ENCODE assay signal across 26 cellular contexts in genomic region chr13:24631922-24632321, GRCh38. TPM values are rescaled to one million over a fixed set of nuclear protein-coding genes. Genes with fewer than 3 reads are reported as not detected.
A peak's percentile ranks its signal among the peaks of the same experiment; 100 is the strongest.
DNase-seq lines count a peak whose midpoint lies in the region; FAIRE-seq and TF ChIP-seq lines count a peak whose summit lies in the region.
"Had no signal": no experiment of that assay in that cellular context is flagged by ENCODE, and none has a peak within 500 bp of the region (broad histone marks: within the 10 kb centered on the region; RNA-seq: fewer than 3 reads in every experiment).

No MANE protein-coding gene starts in this region.

- H2AFZ ChIP-seq in mammary epithelial cell (ENCODE audit: low read depth, low read length) (peak overlapping the region; percentile 15), H1 (ENCODE audit: low read length) (no peak overlapping the region)
- H2AFZ ChIP-seq: GM23338 had no signal

- in situ Hi-C loops in mammary epithelial cell (cut with MboI; ENCODE audit: low sequenced_read_pairs in 2 of 2) = no loop called here

- H3K79me2 ChIP-seq in mammary epithelial cell (ENCODE audit: insufficient read depth, low read length) = no peaks in the 10 kb centered on the region
- H3K79me2 ChIP-seq in H1 (ENCODE audit: control insufficient read depth in 1 of 2, insufficient read depth in 2 of 2, low read length in 2 of 2) = no peaks in the 10 kb centered on the region

- H3K4me1 ChIP-seq in mammary epithelial cell (ENCODE audit: insufficient read depth, low read length) (peaks cover 29% of the 10 kb centered on the region), breast epithelium (no peaks in the 10 kb centered on the region), H1 (replicated peaks in 1 of 4; ENCODE audit: control insufficient read depth in 3 of 4, insufficient read depth in 4 of 4, low read length in 3 of 4) (peaks cover 0 to 7% (median 2%) of the 10 kb centered on the region in 4 experiments; a peak in 3 of 7 replicates), tibial nerve (no peaks in the 10 kb centered on the region)
- H3K4me1 ChIP-seq: BE2C had no signal

- no peak overlapping the region for H2BK12ac ChIP-seq in H1 (ENCODE audit: low read depth, low read length)

- no peak overlapping the region for H3K18ac ChIP-seq in H1 (ENCODE audit: extremely low read depth, low read length)

- H3K4ac ChIP-seq in H1 (replicated peaks; ENCODE audit: insufficient read length, low read depth, low read length) = no peak overlapping the region

- H3K56ac ChIP-seq in H1 (replicated peaks; ENCODE audit: insufficient read length, low read depth, low read length) = no peak overlapping the region

- no peaks in the 10 kb centered on the region for H3K79me1 ChIP-seq in H1 (ENCODE audit: low read depth, low read length)

- no peak overlapping the region for H4K8ac ChIP-seq in H1 (ENCODE audit: extremely low read depth, insufficient read depth, low read length)

- BruUV-seq in mammary epithelial cell (replicated peaks; lab: Mats Ljungman, UMichigan) = no TSS peak

- H3K23ac ChIP-seq in H1 (ENCODE audit: insufficient read length) = no peak overlapping the region

- TF ChIP-seq RAD21 in H1 (IDR thresholded peaks at IDR 0.05 in 1 of 2, conservative IDR thresholded peaks at IDR 0.05 in 1 of 2; ENCODE audit: low read depth in 2 of 2, low read length in 2 of 2) = no peak

- H3K27ac ChIP-seq in mammary epithelial cell (ENCODE audit: insufficient read depth, low read depth, low read length) = peak overlapping the region; percentile 18
- no peak overlapping the region for H3K27ac ChIP-seq in breast epithelium
- H3K27ac ChIP-seq in H1 (ENCODE audit: low read depth, low read length) = no peak overlapping the region
- no peak overlapping the region for H3K27ac ChIP-seq in tibial nerve
- H3K27ac ChIP-seq: 22Rv1, RWPE1 had no signal

- H3K9me3 ChIP-seq in mammary epithelial cell (replicated peaks; ENCODE audit: insufficient read depth, low read length) (no peaks in the 10 kb centered on the region), breast epithelium (no peaks in the 10 kb centered on the region), H1 (ENCODE audit: insufficient read depth in 2 of 2, low read depth in 1 of 2, low read length in 1 of 2) (no peaks in the 10 kb centered on the region), tibial nerve (no peaks in the 10 kb centered on the region)
- H3K9me3 ChIP-seq: BE2C had no signal

- H3K23me2 ChIP-seq in H1 (ENCODE audit: low read depth, low read length) = no peaks in the 10 kb centered on the region

- no peak overlapping the region for H3K14ac ChIP-seq in H1 (ENCODE audit: insufficient read length)

- no peak overlapping the region for H2BK5ac ChIP-seq in H1 (ENCODE audit: low read depth, low read length)

- H3K4me3 ChIP-seq in mammary epithelial cell (replicated peaks in 1 of 3; ENCODE audit: insufficient read depth in 1 of 3, low read depth in 2 of 3, low read length in 3 of 3) (no peak overlapping the region), breast epithelium (no peak overlapping the region), H1 (ENCODE audit: extremely low read depth in 1 of 4, insufficient read depth in 2 of 4, low read depth in 3 of 4, low read length in 4 of 4) (no peak overlapping the region), tibial nerve (no peak overlapping the region)
- H3K4me3 ChIP-seq: GM23338 had no signal

- no peak for DNase-seq in mammary epithelial cell
- DNase-seq in breast epithelium (ENCODE audit: low spot score in 2 of 2) = no peak
- no peak for DNase-seq in H1 (ENCODE audit: low read depth in 1 of 2, low spot score in 2 of 2)
- DNase-seq in fibroblast of peridontal ligament (ENCODE audit: extremely low read depth) = peak; percentile 9
- peak; percentile 5 for DNase-seq in stimulated activated CD8-positive, alpha-beta memory T cell treated with anti-CD3 and anti-CD28 coated beads, Interleukin-4, amount 100 ng/mL, for 48 hours
- DNase-seq in tibial nerve (ENCODE audit: low spot score in 2 of 2) = no peak
- no peak for DNase-seq in activated CD4-positive, alpha-beta T cell treated with anti-CD3 and anti-CD28 coated beads, Interleukin-2, amount 50 U/mL, for 1 hour
- DNase-seq in HuH-7.5 (ENCODE audit: low spot score) = no peak
- DNase-seq: BE2C; CD8-positive, alpha-beta memory T cell; DMS79 treated with DMSO at 0.1 percent for 48 hours; IMR-90; KG1; MM.1S; NCI-H1417; NCI-H1694 treated with DMSO at 0.1 percent for 48 hours; NCI-H2081; NCI-H2227 treated with DMSO at 0.1 percent for 48 hours; NCI-H510A; NCI-H69; SHP77 had no signal

- CTCF ChIA-PET in mammary epithelial cell (lab: Charles Lee; ENCODE audit: low non-redundant PET) = no interaction called here
- CTCF ChIA-PET in H1 (lab: Charles Lee; ENCODE audit: partially characterized antibody) = interaction anchor here (0.6 to 1.3 kb wide), 3 partner anchors 16 to 186 kb away, joined by 3 read pairs; no protein-coding TSS in a partner anchor

- no peak for TF ChIP-seq POLR2A in breast epithelium (IDR thresholded peaks at IDR 0.05)
- no peak for TF ChIP-seq POLR2A in H1 (IDR thresholded peaks at IDR 0.05; ENCODE audit: control extremely low read depth in 1 of 2, low read depth in 2 of 2, low read length in 2 of 2)
- no peak for TF ChIP-seq POLR2A in tibial nerve (IDR thresholded peaks at IDR 0.05)

- H2BK20ac ChIP-seq in H1 (ENCODE audit: low read length) = no peak overlapping the region

- TF ChIP-seq EP300 in H1 (IDR thresholded peaks at IDR 0.05; ENCODE audit: borderline replicate concordance in 1 of 2, low read depth in 2 of 2, low read length in 2 of 2) (no peak), tibial nerve (IDR thresholded peaks at IDR 0.05) (no peak)

- intact Hi-C loops in mammary epithelial cell (cut with micrococcal nuclease) (loop anchor here (1.0 kb wide), 1 partner anchor 7 kb away; no protein-coding TSS in a partner anchor), breast epithelium (cut with DNase I; ENCODE audit: low total_unique reads) (loop anchor here (5.0 kb wide), 1 partner anchor 340 kb away; no protein-coding TSS in a partner anchor)

- no peak overlapping the region for H4K5ac ChIP-seq in H1 (ENCODE audit: insufficient read length, low read depth, low read length)

- 91% methylated on average over 5 of the region's 5 CpGs for WGBS in mammary epithelial cell (ENCODE audit: low coverage, missing lambda C conversion rate)
- 88% methylated on average over 5 of the region's 5 CpGs; no CpG with 5 or more reads in 1 of the 2 experiments for WGBS in H1 (ENCODE audit: extremely low coverage in 1 of 2, insufficient coverage in 1 of 2, insufficient read length in 1 of 2, insufficient replicate concordance in 2 of 2, low coverage in 1 of 2, low lambda C conversion rate in 2 of 2, missing lambda C conversion rate in 1 of 2), 2 experiments
- 91 to 93% methylated on average over 5 of the region's 5 CpGs for WGBS in tibial nerve, 2 donors

- no peak overlapping the region for H2BK120ac ChIP-seq in H1 (replicated peaks; ENCODE audit: low read depth, low read length)

- H3K27me3 ChIP-seq in mammary epithelial cell (ENCODE audit: insufficient read depth, low read length) (no peaks in the 10 kb centered on the region), breast epithelium (no peaks in the 10 kb centered on the region), H1 (replicated peaks in 1 of 4; ENCODE audit: control insufficient read depth in 3 of 4, extremely low read depth in 1 of 4, insufficient read depth in 3 of 4, low read length in 3 of 4) (peaks cover 0 to 5% (median 1%) of the 10 kb centered on the region in 4 experiments; a peak in 2 of 7 replicates), tibial nerve (no peaks in the 10 kb centered on the region)
- H3K27me3 ChIP-seq: BE2C had no signal

- H4K91ac ChIP-seq in H1 (replicated peaks; ENCODE audit: insufficient read length, low read length) = no peak overlapping the region

- H2BK15ac ChIP-seq in H1 (ENCODE audit: low read length) = 0 out of 2 replicates have a peak overlapping the region, but pooled peaks have one; percentile 11

- H2AK5ac ChIP-seq in H1 (ENCODE audit: low read depth, low read length) = no peak overlapping the region

- TF ChIP-seq CTCF in mammary epithelial cell (conservative IDR thresholded peaks at IDR 0.05 in 1 of 2, IDR thresholded peaks at IDR 0.05 in 1 of 2; ENCODE audit: extremely low read depth in 1 of 2, insufficient read depth in 1 of 2, low read depth in 1 of 2, low read length in 2 of 2) (no peak), breast epithelium (IDR thresholded peaks at IDR 0.05) (no peak), H1 (IDR thresholded peaks at IDR 0.05; ENCODE audit: control extremely low read depth in 1 of 3, insufficient read depth in 1 of 3, low read depth in 1 of 3, low read length in 3 of 3) (no peak), tibial nerve (IDR thresholded peaks at IDR 0.05) (no peak)

- POLR2A ChIA-PET in H1 (lab: Charles Lee; ENCODE audit: partially characterized antibody) = no interaction called here

- no peaks in the 10 kb centered on the region for H3K36me3 ChIP-seq in mammary epithelial cell (ENCODE audit: insufficient read depth, low read length)
- H3K36me3 ChIP-seq in breast epithelium = no peaks in the 10 kb centered on the region
- H3K36me3 ChIP-seq in H1 (ENCODE audit: control insufficient read depth in 2 of 4, insufficient read depth in 4 of 4, low read length in 3 of 4) = no peaks in the 10 kb centered on the region
- H3K36me3 ChIP-seq in tibial nerve = no peaks in the 10 kb centered on the region
- H3K36me3 ChIP-seq: BE2C had no signal

- no peaks in the 10 kb centered on the region for H4K20me1 ChIP-seq in mammary epithelial cell (ENCODE audit: insufficient read depth, low read length)
- no peaks in the 10 kb centered on the region for H4K20me1 ChIP-seq in H1 (replicated peaks in 1 of 2; ENCODE audit: control insufficient read depth in 1 of 2, insufficient read depth in 2 of 2, low read length in 2 of 2)

- no peak for FAIRE-seq in H1 (lab: Jason Lieb, UNC)

- dilution Hi-C loops in mammary epithelial cell (cut with HindIII; ENCODE audit: low sequenced_read_pairs) = no loop called here

- no peak overlapping the region for H3K4me2 ChIP-seq in mammary epithelial cell (ENCODE audit: insufficient read depth, low read depth, low read length)
- H3K4me2 ChIP-seq in H1 (ENCODE audit: insufficient read depth in 1 of 2, low read depth in 2 of 2, low read length in 2 of 2) = no peak overlapping the region
- H3K4me2 ChIP-seq: GM23338 had no signal

- H3K9ac ChIP-seq in mammary epithelial cell (ENCODE audit: insufficient read depth, low read length) = no peak overlapping the region
- no peak overlapping the region for H3K9ac ChIP-seq in H1 (replicated peaks in 1 of 4; ENCODE audit: extremely low read depth in 1 of 4, low read depth in 3 of 4, low read length in 3 of 4)

RNA-seq across cellular contexts. Expression of gene ATP12A, which starts 48.3 kb away (rescaled TPM):
- total RNA-seq in mammary epithelial cell = under 1 TPM; 0.17 to 0.68 TPM
- 5.2 TPM for polyA plus RNA-seq in mammary epithelial cell
- polyA minus RNA-seq in mammary epithelial cell = 4.5 TPM
- not detected for total RNA-seq in breast epithelium
- total RNA-seq in H1 (2021; fragmentation: NEBNext Ultra II Directional; extraction: Animal tissue kit (Norgen Biotek cat#: 25700)) = 0.80 and 0.84 TPM in 2 replicates
- polyA plus RNA-seq in H1 (2011; rRNA removed) = 1.3 TPM in 2 replicates
- 1.4 TPM for polyA plus RNA-seq in H1 (2011; cell fraction: cytosol; rRNA removed)
- polyA plus RNA-seq in H1 (2011; cell fraction: nucleus; rRNA removed) = 1.6 TPM
- polyA plus RNA-seq in H1 (2012, experiment 1 of 2) = 1.1 to 1.4 TPM (median 1.2 TPM) in 4 replicates
- 0.34 TPM for polyA plus RNA-seq in H1 (2012, experiment 2 of 2)
- 1.6 TPM for polyA plus RNA-seq in H1 (2013, experiment 1 of 2)
- 1.4 TPM for polyA plus RNA-seq in H1 (2013, experiment 2 of 2)
- 2.9 and 3.0 TPM in 2 replicates for polyA minus RNA-seq in H1 (2011; rRNA and poly(A)+ RNA removed)
- polyA minus RNA-seq in H1 (2011; cell fraction: cytosol; rRNA and poly(A)+ RNA removed) = 1.7 TPM
- polyA minus RNA-seq in H1 (2011; cell fraction: nucleus; rRNA and poly(A)+ RNA removed) = 1.1 TPM
- total RNA-seq in tibial nerve = not detected
- total RNA-seq: IMR-90, OCI-LY7 had no signal
- polyA plus RNA-seq: CD14-positive monocyte; CD8-positive, alpha-beta memory T cell; IMR-90 had no signal

Comparison
In these comparisons a context has a peak if more than half of its experiments do, and no peak if none do; other contexts are left out.
1. DNase-seq: peak in fibroblast of peridontal ligament (single experiment) and stimulated activated CD8-positive, alpha-beta memory T cell treated with anti-CD3 and anti-CD28 coated beads, Interleukin-4, amount 100 ng/mL, for 48 hours (single experiment); none in mammary epithelial cell (single experiment), breast epithelium (0 of 2), H1 (0 of 2), tibial nerve (0 of 2), activated CD4-positive, alpha-beta T cell treated with anti-CD3 and anti-CD28 coated beads, Interleukin-2, amount 50 U/mL, for 1 hour (single experiment) and HuH-7.5 (single experiment).